In genomic region chr3:36937492-36937891, GRCh38 we compare ENCODE assay signal across 1 cellular context.
TF ChIP-seq lines count a peak whose summit lies in the region.

No MANE protein-coding gene starts in this region.

TF ChIP-seq in WTC11, 78 proteins besides CTCF, POLR2A, EP300 and RAD21:
- TF ChIP-seq KAT7 (CRISPR knock-in tag; IDR thresholded peaks at IDR 0.05; ENCODE audit: borderline replicate concordance) = no peak
- TF ChIP-seq MXD4 (CRISPR knock-in tag; IDR thresholded peaks at IDR 0.05; ENCODE audit: borderline replicate concordance) = no peak
TF ChIP-seq in WTC11: peak in this region for 0.
